Comparison of ENCODE assay signal across 8 cellular contexts in genomic region chr2:37877457-37878315, GRCh38. TPM values are rescaled to one million over a fixed set of nuclear protein-coding genes. Genes with fewer than 3 reads are reported as not detected.
DNase-seq lines count a peak whose midpoint lies in the region; ATAC-seq, FAIRE-seq and TF ChIP-seq lines count a peak whose summit lies in the region.

No MANE protein-coding gene starts in this region.

- no peaks in the 10 kb centered on the region for H3K4me1 ChIP-seq in adipocyte (ENCODE audit: control insufficient read depth, insufficient read depth, low read length)
- H3K4me1 ChIP-seq in left ventricle myocardium inferior: peaks cover 44% of the 10 kb centered on the region

- no peaks in the 10 kb centered on the region for H3K9me3 ChIP-seq in adipocyte (ENCODE audit: control insufficient read depth, low read length)
- H3K9me3 ChIP-seq in left ventricle myocardium inferior (replicated peaks): no peaks in the 10 kb centered on the region

- H3K4me3 ChIP-seq in H7 (ENCODE audit: insufficient read depth, low read depth, low read length) (no peak overlapping the region), adipocyte (ENCODE audit: low read length) (peak overlapping the region; percentile 41), left ventricle myocardium inferior (no peak overlapping the region)

- peak overlapping the region; percentile 72 for H3K9ac ChIP-seq in adipocyte (ENCODE audit: low read length)

- H3K27ac ChIP-seq in left ventricle myocardium inferior (replicated peaks): no peak overlapping the region

- H3K36me3 ChIP-seq in H7 (replicated peaks; ENCODE audit: control insufficient read depth, insufficient read depth, low read length) (no peaks in the 10 kb centered on the region), adipocyte (ENCODE audit: control insufficient read depth, insufficient read depth, low read length, severe bottlenecking) (no peaks in the 10 kb centered on the region), left ventricle myocardium inferior (no peaks in the 10 kb centered on the region)

- TF ChIP-seq CTCF in D721Med (IDR thresholded peaks at IDR 0.05; ENCODE audit: insufficient read depth, missing control alignments) (peak; percentile 78), left ventricle myocardium inferior (IDR thresholded peaks at IDR 0.05; ENCODE audit: borderline replicate concordance) (peak; percentile 83)

- intact Hi-C loops in left ventricle myocardium inferior (cut with micrococcal nuclease): loop anchor here (5.0 kb wide), 2 partner anchors 230 to 465 kb away; no protein-coding TSS in a partner anchor
- intact Hi-C loops in sciatic nerve (cut with DNase I): no loop called here

- H3K27me3 ChIP-seq in H7 (ENCODE audit: control insufficient read depth, insufficient read depth, low read length): peaks cover 5% of the 10 kb centered on the region; the same call in 1 of the 2 replicates
- peaks cover 6% of the 10 kb centered on the region for H3K27me3 ChIP-seq in adipocyte (replicated peaks; ENCODE audit: control insufficient read depth, insufficient read depth, low read length)
- no peaks in the 10 kb centered on the region for H3K27me3 ChIP-seq in left ventricle myocardium inferior (ENCODE audit: low read depth)

- ATAC-seq in sciatic nerve: peak; percentile 84

- no peak for DNase-seq in D721Med (ENCODE audit: insufficient read length, low spot score)
- DNase-seq in H7: peak; percentile 63
- peak; percentile 82 for DNase-seq in NCI-H2227 treated with DMSO at 0.1 percent for 48 hours (lab: John Stamatoyannopoulos, UW)
- peak; percentile 93 for DNase-seq in adipocyte (ENCODE audit: low read depth)
- no peak for DNase-seq in left ventricle myocardium inferior
- no peak for DNase-seq in sciatic nerve (ENCODE audit: low spot score)
- no peak for DNase-seq in cerebellar nuclear complex (lab: John Stamatoyannopoulos, UW)
- DNase-seq in stimulated activated naive CD4-positive, alpha-beta T cell treated with Interleukin-2 at 50 U/mL for 16 hours (lab: John Stamatoyannopoulos, UW): no peak

- peak; percentile 66 for FAIRE-seq in D721Med (lab: Jason Lieb, UNC)

RNA-seq across cellular contexts. Expression of gene RMDN2, which starts 47.4 kb away (rescaled TPM):
- total RNA-seq in H7 (2014; rRNA removed; shearing (Covaris generic)): 1.4 and 1.8 TPM in 2 replicates
- total RNA-seq in left ventricle myocardium inferior (6.5 TPM), sciatic nerve (24.0 TPM)

Comparison
In these comparisons a context has a peak if more than half of its experiments do, and no peak if none do; other contexts are left out.
1. DNase-seq: peak in H7 (single experiment), NCI-H2227 treated with DMSO at 0.1 percent for 48 hours (single experiment) and adipocyte (single experiment); none in D721Med (single experiment), left ventricle myocardium inferior (single experiment), sciatic nerve (single experiment), cerebellar nuclear complex (0 of 2) and stimulated activated naive CD4-positive, alpha-beta T cell treated with Interleukin-2 at 50 U/mL for 16 hours (single experiment).